14 cellular contexts compared by ENCODE assay signal in the genomic region with DNA sequence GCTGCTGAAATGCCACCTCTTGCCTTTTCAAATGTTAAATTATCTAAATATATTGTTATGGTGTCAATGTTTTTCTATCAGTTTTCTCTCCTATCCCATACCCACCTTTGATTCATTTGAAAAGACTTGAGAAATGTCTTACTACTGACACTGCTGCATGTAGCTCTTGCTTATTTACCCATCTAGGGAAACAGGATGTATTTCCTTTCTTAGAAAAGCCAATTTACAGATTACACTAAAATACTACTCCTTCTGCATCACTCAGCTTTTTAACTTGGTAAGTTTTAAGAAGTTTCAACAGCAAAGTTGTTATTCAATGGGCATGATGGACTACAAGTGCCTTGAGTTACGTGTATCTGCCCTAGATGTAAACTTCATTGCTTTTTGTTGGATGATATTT. TPM values are rescaled to one million over a fixed set of nuclear protein-coding genes. Genes with fewer than 3 reads are reported as not detected.
DNase-seq lines count a peak whose midpoint lies in the region; ATAC-seq and TF ChIP-seq lines count a peak whose summit lies in the region.
"Had no signal": no experiment of that assay in that cellular context is flagged by ENCODE, and none has a peak within 500 bp of the region (broad histone marks: within the 10 kb centered on the region; RNA-seq: fewer than 3 reads in every experiment).

No MANE protein-coding gene starts in this region.

- H3K9me3 Mint-ChIP-seq in activated CD8-positive, alpha-beta T cell treated with anti-CD3 and anti-CD28 coated beads, Interleukin-2, amount 10 ng/mL, durations not matched to agents 7 days and 5 days (ENCODE audit: insufficient read depth) = no peaks in the 10 kb centered on the region
- no peaks in the 10 kb centered on the region for H3K9me3 Mint-ChIP-seq in activated CD8-positive, alpha-beta T cell treated with anti-CD3 and anti-CD28 coated beads for 36 hours
- H3K9me3 Mint-ChIP-seq in activated naive CD8-positive, alpha-beta T cell treated with anti-CD3 and anti-CD28 coated beads, Interleukin-2, amount 10 ng/mL, durations not matched to agents 7 days and 5 days = no peaks in the 10 kb centered on the region
- no peaks in the 10 kb centered on the region for H3K9me3 Mint-ChIP-seq in activated naive CD8-positive, alpha-beta T cell treated with anti-CD3 and anti-CD28 coated beads for 36 hours
- peaks cover 4% of the 10 kb centered on the region for H3K9me3 Mint-ChIP-seq in T-helper 2 cell treated with Interferon-gamma antibody and Interleukin-4, amounts not matched to agents 5 μg/mL and 100 μg/mL, for 36 hours
- no peaks in the 10 kb centered on the region for H3K9me3 Mint-ChIP-seq in central memory CD8-positive, alpha-beta T cell
- H3K9me3 Mint-ChIP-seq: CD4-positive, alpha-beta T cell; GM23338 had no signal

- POLR2A ChIA-PET in activated CD8-positive, alpha-beta T cell treated with anti-CD3 and anti-CD28 coated beads, Interleukin-2, amount 10 ng/mL, durations not matched to agents 7 days and 5 days (lab: Charles Lee) = no interaction called here
- POLR2A ChIA-PET in activated CD8-positive, alpha-beta T cell treated with anti-CD3 and anti-CD28 coated beads for 36 hours (lab: Charles Lee) = no interaction called here
- POLR2A ChIA-PET in activated naive CD8-positive, alpha-beta T cell treated with anti-CD3 and anti-CD28 coated beads, Interleukin-2, amount 10 ng/mL, durations not matched to agents 7 days and 5 days (lab: Charles Lee) = interaction anchor here (0.8 kb wide), 1 partner anchor 68 kb away, joined by 4 read pairs; no protein-coding TSS in a partner anchor

- no peak for ATAC-seq in activated CD8-positive, alpha-beta T cell treated with anti-CD3 and anti-CD28 coated beads, Interleukin-2, amount 10 ng/mL, durations not matched to agents 7 days and 5 days
- no peak for ATAC-seq in activated CD8-positive, alpha-beta T cell treated with anti-CD3 and anti-CD28 coated beads for 36 hours
- ATAC-seq in activated naive CD8-positive, alpha-beta T cell treated with anti-CD3 and anti-CD28 coated beads, Interleukin-2, amount 10 ng/mL, durations not matched to agents 7 days and 5 days (ENCODE audit: low read depth) = no peak
- no peak for ATAC-seq in central memory CD8-positive, alpha-beta T cell (replicated peaks; ENCODE audit: extremely low read depth, poor library complexity, severe bottlenecking)
- ATAC-seq: GM23338 had no signal

- peak overlapping the region; percentile 14 for H3K4me3 Mint-ChIP-seq in activated CD8-positive, alpha-beta T cell treated with anti-CD3 and anti-CD28 coated beads, Interleukin-2, amount 10 ng/mL, durations not matched to agents 7 days and 5 days
- no peak overlapping the region for H3K4me3 Mint-ChIP-seq in activated CD8-positive, alpha-beta T cell treated with anti-CD3 and anti-CD28 coated beads for 36 hours
- H3K4me3 Mint-ChIP-seq in activated naive CD8-positive, alpha-beta T cell treated with anti-CD3 and anti-CD28 coated beads, Interleukin-2, amount 10 ng/mL, durations not matched to agents 7 days and 5 days = peak overlapping the region; percentile 26
- no peak overlapping the region for H3K4me3 Mint-ChIP-seq in activated naive CD8-positive, alpha-beta T cell treated with anti-CD3 and anti-CD28 coated beads for 36 hours
- H3K4me3 Mint-ChIP-seq in T-helper 2 cell treated with Interferon-gamma antibody and Interleukin-4, amounts not matched to agents 5 μg/mL and 100 μg/mL, for 36 hours = peak overlapping the region; percentile 51
- no peak overlapping the region for H3K4me3 Mint-ChIP-seq in central memory CD8-positive, alpha-beta T cell
- H3K4me3 Mint-ChIP-seq: CD4-positive, alpha-beta T cell; GM23338 had no signal

- H3K4me1 Mint-ChIP-seq in activated CD8-positive, alpha-beta T cell treated with anti-CD3 and anti-CD28 coated beads, Interleukin-2, amount 10 ng/mL, durations not matched to agents 7 days and 5 days (ENCODE audit: low read depth) = peaks cover 22% of the 10 kb centered on the region
- H3K4me1 Mint-ChIP-seq in activated CD8-positive, alpha-beta T cell treated with anti-CD3 and anti-CD28 coated beads for 36 hours (ENCODE audit: low read depth) = peaks cover 2% of the 10 kb centered on the region
- peaks cover 13% of the 10 kb centered on the region for H3K4me1 Mint-ChIP-seq in activated naive CD8-positive, alpha-beta T cell treated with anti-CD3 and anti-CD28 coated beads, Interleukin-2, amount 10 ng/mL, durations not matched to agents 7 days and 5 days
- H3K4me1 Mint-ChIP-seq in activated naive CD8-positive, alpha-beta T cell treated with anti-CD3 and anti-CD28 coated beads for 36 hours = no peaks in the 10 kb centered on the region
- H3K4me1 Mint-ChIP-seq in T-helper 2 cell treated with Interferon-gamma antibody and Interleukin-4, amounts not matched to agents 5 μg/mL and 100 μg/mL, for 36 hours (ENCODE audit: low read depth) = peaks cover 19% of the 10 kb centered on the region
- H3K4me1 Mint-ChIP-seq in central memory CD8-positive, alpha-beta T cell = no peaks in the 10 kb centered on the region
- H3K4me1 Mint-ChIP-seq: GM23338 had no signal

- H3K36me3 Mint-ChIP-seq in activated CD8-positive, alpha-beta T cell treated with anti-CD3 and anti-CD28 coated beads, Interleukin-2, amount 10 ng/mL, durations not matched to agents 7 days and 5 days (ENCODE audit: low read depth) = peaks cover 20% of the 10 kb centered on the region
- H3K36me3 Mint-ChIP-seq in activated CD8-positive, alpha-beta T cell treated with anti-CD3 and anti-CD28 coated beads for 36 hours (ENCODE audit: low read depth) = peaks cover 15% of the 10 kb centered on the region
- H3K36me3 Mint-ChIP-seq in activated naive CD8-positive, alpha-beta T cell treated with anti-CD3 and anti-CD28 coated beads, Interleukin-2, amount 10 ng/mL, durations not matched to agents 7 days and 5 days = peaks cover 13% of the 10 kb centered on the region
- H3K36me3 Mint-ChIP-seq in activated naive CD8-positive, alpha-beta T cell treated with anti-CD3 and anti-CD28 coated beads for 36 hours = peaks cover 10% of the 10 kb centered on the region
- peaks cover 21% of the 10 kb centered on the region for H3K36me3 Mint-ChIP-seq in T-helper 2 cell treated with Interferon-gamma antibody and Interleukin-4, amounts not matched to agents 5 μg/mL and 100 μg/mL, for 36 hours (ENCODE audit: low read depth)
- no peaks in the 10 kb centered on the region for H3K36me3 Mint-ChIP-seq in central memory CD8-positive, alpha-beta T cell (ENCODE audit: insufficient read depth)

- TF ChIP-seq CTCF in activated CD8-positive, alpha-beta T cell treated with anti-CD3 and anti-CD28 coated beads for 36 hours (IDR thresholded peaks at IDR 0.05) = no peak

- no peaks in the 10 kb centered on the region for H3K27me3 Mint-ChIP-seq in activated CD8-positive, alpha-beta T cell treated with anti-CD3 and anti-CD28 coated beads, Interleukin-2, amount 10 ng/mL, durations not matched to agents 7 days and 5 days (ENCODE audit: low read depth)
- no peaks in the 10 kb centered on the region for H3K27me3 Mint-ChIP-seq in activated CD8-positive, alpha-beta T cell treated with anti-CD3 and anti-CD28 coated beads for 36 hours
- H3K27me3 Mint-ChIP-seq in activated naive CD8-positive, alpha-beta T cell treated with anti-CD3 and anti-CD28 coated beads, Interleukin-2, amount 10 ng/mL, durations not matched to agents 7 days and 5 days = no peaks in the 10 kb centered on the region
- H3K27me3 Mint-ChIP-seq in activated naive CD8-positive, alpha-beta T cell treated with anti-CD3 and anti-CD28 coated beads for 36 hours = no peaks in the 10 kb centered on the region
- no peaks in the 10 kb centered on the region for H3K27me3 Mint-ChIP-seq in T-helper 2 cell treated with Interferon-gamma antibody and Interleukin-4, amounts not matched to agents 5 μg/mL and 100 μg/mL, for 36 hours (ENCODE audit: low read depth)
- H3K27me3 Mint-ChIP-seq in central memory CD8-positive, alpha-beta T cell = no peaks in the 10 kb centered on the region
- H3K27me3 Mint-ChIP-seq: CD4-positive, alpha-beta T cell had no signal

- intact Hi-C loops in activated CD8-positive, alpha-beta T cell treated with anti-CD3 and anti-CD28 coated beads for 36 hours (cut with micrococcal nuclease) = loop anchor here (10.0 kb wide), 1 partner anchor 153 kb away; the partner anchor contains the start of gene GUCY2F

- H3K27ac Mint-ChIP-seq in activated CD8-positive, alpha-beta T cell treated with anti-CD3 and anti-CD28 coated beads, Interleukin-2, amount 10 ng/mL, durations not matched to agents 7 days and 5 days = peak overlapping the region; percentile 44
- no peak overlapping the region for H3K27ac Mint-ChIP-seq in activated CD8-positive, alpha-beta T cell treated with anti-CD3 and anti-CD28 coated beads for 36 hours
- peak overlapping the region; percentile 73 for H3K27ac Mint-ChIP-seq in activated naive CD8-positive, alpha-beta T cell treated with anti-CD3 and anti-CD28 coated beads, Interleukin-2, amount 10 ng/mL, durations not matched to agents 7 days and 5 days
- no peak overlapping the region for H3K27ac Mint-ChIP-seq in activated naive CD8-positive, alpha-beta T cell treated with anti-CD3 and anti-CD28 coated beads for 36 hours
- peak overlapping the region; percentile 77 for H3K27ac Mint-ChIP-seq in T-helper 2 cell treated with Interferon-gamma antibody and Interleukin-4, amounts not matched to agents 5 μg/mL and 100 μg/mL, for 36 hours
- peak overlapping the region; percentile 35 for H3K27ac Mint-ChIP-seq in central memory CD8-positive, alpha-beta T cell (ENCODE audit: low read depth)
- H3K27ac Mint-ChIP-seq: GM23338 had no signal

- CTCF ChIA-PET in activated CD8-positive, alpha-beta T cell treated with anti-CD3 and anti-CD28 coated beads, Interleukin-2, amount 10 ng/mL, durations not matched to agents 7 days and 5 days (lab: Charles Lee) = interaction anchor here (0.9 kb wide), 1 partner anchor 152 kb away, joined by 3 read pairs; no protein-coding TSS in a partner anchor
- CTCF ChIA-PET in activated CD8-positive, alpha-beta T cell treated with anti-CD3 and anti-CD28 coated beads for 36 hours (lab: Charles Lee) = no interaction called here

- DNase-seq in activated CD8-positive, alpha-beta T cell treated with anti-CD3 and anti-CD28 coated beads, Interleukin-2, amount 10 ng/mL, durations not matched to agents 7 days and 5 days = no peak
- no peak for DNase-seq in activated CD8-positive, alpha-beta T cell treated with anti-CD3 and anti-CD28 coated beads for 36 hours
- no peak for DNase-seq in activated naive CD8-positive, alpha-beta T cell treated with anti-CD3 and anti-CD28 coated beads, Interleukin-2, amount 10 ng/mL, durations not matched to agents 7 days and 5 days
- no peak for DNase-seq in activated naive CD8-positive, alpha-beta T cell treated with anti-CD3 and anti-CD28 coated beads for 36 hours
- DNase-seq in T-helper 2 cell treated with Interferon-gamma antibody and Interleukin-4, amounts not matched to agents 5 μg/mL and 100 μg/mL, for 36 hours (ENCODE audit: low spot score) = no peak
- DNase-seq in central memory CD8-positive, alpha-beta T cell (ENCODE audit: low spot score in 2 of 2) = no peak
- DNase-seq in stimulated activated CD4-positive, alpha-beta T cell treated with anti-CD3 and anti-CD28 coated beads, Interleukin-2, amount 100 ng/mL, for 48 hours = no peak
- DNase-seq: ACHN; BE2C; C1 segment of cervical spinal cord; Caco-2; CD4-positive, alpha-beta T cell; HCEC 1CT had no signal

RNA-seq across cellular contexts. Expression of gene KCNE5, which starts 13.2 kb away (rescaled TPM):
- total RNA-seq in activated CD8-positive, alpha-beta T cell treated with anti-CD3 and anti-CD28 coated beads, Interleukin-2, amount 10 ng/mL, durations not matched to agents 7 days and 5 days = under 1 TPM; 0.21 to 0.68 TPM
- under 1 TPM; 0.29 to 0.34 TPM for total RNA-seq in activated CD8-positive, alpha-beta T cell treated with anti-CD3 and anti-CD28 coated beads for 36 hours
- under 1 TPM in 1 of 2 experiments, not detected in 1; 0.40 TPM for total RNA-seq in activated naive CD8-positive, alpha-beta T cell treated with anti-CD3 and anti-CD28 coated beads, Interleukin-2, amount 10 ng/mL, durations not matched to agents 7 days and 5 days
- total RNA-seq in activated naive CD8-positive, alpha-beta T cell treated with anti-CD3 and anti-CD28 coated beads for 36 hours = under 1 TPM; 0.14 to 0.42 TPM
- total RNA-seq: CD4-positive, alpha-beta T cell had no signal

Comparison
In these comparisons a context has a peak if more than half of its experiments do, and no peak if none do; other contexts are left out.
1. H3K27ac Mint-ChIP-seq: peak in activated CD8-positive, alpha-beta T cell treated with anti-CD3 and anti-CD28 coated beads, Interleukin-2, amount 10 ng/mL, durations not matched to agents 7 days and 5 days (single experiment), activated naive CD8-positive, alpha-beta T cell treated with anti-CD3 and anti-CD28 coated beads, Interleukin-2, amount 10 ng/mL, durations not matched to agents 7 days and 5 days (single experiment), T-helper 2 cell treated with Interferon-gamma antibody and Interleukin-4, amounts not matched to agents 5 μg/mL and 100 μg/mL, for 36 hours (single experiment) and central memory CD8-positive, alpha-beta T cell (single experiment); none in activated CD8-positive, alpha-beta T cell treated with anti-CD3 and anti-CD28 coated beads for 36 hours (single experiment) and activated naive CD8-positive, alpha-beta T cell treated with anti-CD3 and anti-CD28 coated beads for 36 hours (single experiment).
2. H3K4me3 Mint-ChIP-seq: peak in activated CD8-positive, alpha-beta T cell treated with anti-CD3 and anti-CD28 coated beads, Interleukin-2, amount 10 ng/mL, durations not matched to agents 7 days and 5 days (single experiment), activated naive CD8-positive, alpha-beta T cell treated with anti-CD3 and anti-CD28 coated beads, Interleukin-2, amount 10 ng/mL, durations not matched to agents 7 days and 5 days (single experiment) and T-helper 2 cell treated with Interferon-gamma antibody and Interleukin-4, amounts not matched to agents 5 μg/mL and 100 μg/mL, for 36 hours (single experiment); none in activated CD8-positive, alpha-beta T cell treated with anti-CD3 and anti-CD28 coated beads for 36 hours (single experiment), activated naive CD8-positive, alpha-beta T cell treated with anti-CD3 and anti-CD28 coated beads for 36 hours (single experiment) and central memory CD8-positive, alpha-beta T cell (single experiment).